Comparison of ENCODE assay signal across 18 cellular contexts in the genomic region with DNA sequence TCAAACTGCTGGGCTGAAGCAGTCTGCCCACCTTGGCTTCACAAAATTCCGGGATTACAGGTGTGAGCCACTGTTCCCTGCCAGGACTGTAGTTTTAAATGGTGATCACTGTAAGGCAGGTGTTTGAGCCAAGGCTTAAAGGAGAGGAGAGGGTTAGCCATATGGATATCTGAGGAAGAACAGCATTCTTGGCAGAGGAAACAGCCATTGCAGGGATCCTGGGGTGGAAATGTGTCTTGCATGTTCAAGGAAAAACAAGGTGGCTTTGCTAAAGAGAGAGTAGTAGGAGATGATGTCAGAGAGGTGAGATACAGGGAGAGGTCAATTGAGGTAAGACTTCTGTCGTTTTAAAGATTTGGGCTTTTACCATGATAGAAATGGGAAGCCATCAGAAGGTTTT.
"Had no signal": no experiment of that assay in that cellular context is flagged by ENCODE, and none has a peak within 500 bp of the region (broad histone marks: within the 10 kb centered on the region; RNA-seq: fewer than 3 reads in every experiment).

No MANE protein-coding gene starts in this region.

- DNase-seq: IMR-90, Kasumi-1, KG1, MM.1S, NCI-H1092 treated with DMSO at 0.1 percent for 48 hours, NCI-H1436, NCI-H187, NCI-H2029, NCI-H2081 treated with DMSO at 0.1 percent for 48 hours, NCI-H2227 treated with DMSO at 0.1 percent for 48 hours, NCI-H524, NCI-H774, Right ventricle myocardium superior, RPMI8226, SIG-M5 had no signal

- H3K27me3 ChIP-seq: SJSA1 had no signal

- ATAC-seq: HepG2 had no signal

- H3K9me3 ChIP-seq: SJSA1 had no signal

- H3K27ac ChIP-seq: SJSA1, SK-N-MC had no signal

- H3K4me3 ChIP-seq: SJSA1, SK-N-MC had no signal

- H3K4me1 ChIP-seq: SJSA1 had no signal
